Comparison of ENCODE assay signal across 1 cellular context in genomic region chr17:4632583-4632923, GRCh38.
TF ChIP-seq lines count a peak whose summit lies in the region.

No MANE protein-coding gene starts in this region.

TF ChIP-seq in HepG2, 621 proteins besides CTCF, POLR2A, EP300 and RAD21:
- TF ChIP-seq ZIK1 (CRISPR knock-in tag; IDR thresholded peaks at IDR 0.05; ENCODE audit: borderline replicate concordance, low read depth) (no peak), HMG20A (CRISPR knock-in tag; IDR thresholded peaks at IDR 0.05; ENCODE audit: borderline replicate concordance) (no peak), TMF1 (CRISPR knock-in tag; IDR thresholded peaks at IDR 0.05; ENCODE audit: low read depth) (no peak), ELF4 (CRISPR knock-in tag; IDR thresholded peaks at IDR 0.05; ENCODE audit: borderline replicate concordance) (no peak), RFXAP (CRISPR knock-in tag; IDR thresholded peaks at IDR 0.05; ENCODE audit: borderline replicate concordance) (no peak), ZNF281 (CRISPR knock-in tag; IDR thresholded peaks at IDR 0.05; ENCODE audit: borderline replicate concordance) (no peak), RCOR2 (CRISPR knock-in tag; IDR thresholded peaks at IDR 0.05) (no peak), SATB2 (CRISPR knock-in tag; IDR thresholded peaks at IDR 0.05) (no peak), ZFAT (CRISPR knock-in tag; conservative IDR thresholded peaks at IDR 0.05) (no peak)
- TF ChIP-seq, protein P1, sequence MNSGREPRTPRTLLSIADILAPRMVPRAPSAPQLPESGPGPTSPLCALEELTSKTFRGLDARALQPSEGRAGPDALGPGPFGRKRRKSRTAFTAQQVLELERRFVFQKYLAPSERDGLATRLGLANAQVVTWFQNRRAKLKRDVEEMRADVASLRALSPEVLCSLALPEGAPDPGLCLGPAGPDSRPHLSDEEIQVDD (CRISPR knock-in tag; IDR thresholded peaks at IDR 0.05; ENCODE audit: borderline replicate concordance): no peak
